ENCODE assay signal across 1 cellular context in genomic region chr10:78774999-78775711, GRCh38.
TF ChIP-seq lines count a peak whose summit lies in the region.

No MANE protein-coding gene starts in this region.

TF ChIP-seq in HepG2, 621 proteins besides CTCF, POLR2A, EP300 and RAD21 (continued from another document and continues in another):
- TF ChIP-seq ZNF407 (CRISPR knock-in tag; IDR thresholded peaks at IDR 0.05; ENCODE audit: not compliant biosample characterization): peak; percentile 31
- TF ChIP-seq ZFP62 (CRISPR knock-in tag; IDR thresholded peaks at IDR 0.05): no peak
- TF ChIP-seq ZNF772 (CRISPR knock-in tag; IDR thresholded peaks at IDR 0.05): 0 out of 2 replicates have a peak, but pooled peaks have one; percentile 33
- no peak for TF ChIP-seq ZNF737 (CRISPR knock-in tag; IDR thresholded peaks at IDR 0.05; ENCODE audit: borderline replicate concordance)
- TF ChIP-seq FLYWCH1 (CRISPR knock-in tag; IDR thresholded peaks at IDR 0.05): no peak
- TF ChIP-seq HIC2 (CRISPR knock-in tag; IDR thresholded peaks at IDR 0.05; ENCODE audit: low read depth): peak; percentile 94
- no peak for TF ChIP-seq NR0B2 (CRISPR knock-in tag; IDR thresholded peaks at IDR 0.05)
- TF ChIP-seq KDM6A (CRISPR knock-in tag; IDR thresholded peaks at IDR 0.05; ENCODE audit: low read depth): no peak
- peak; percentile 51; the same call in 1 of the 2 replicates for TF ChIP-seq ZBTB7B (CRISPR knock-in tag; IDR thresholded peaks at IDR 0.05)
- TF ChIP-seq KLF16 (CRISPR knock-in tag; IDR thresholded peaks at IDR 0.05): no peak
- no peak for TF ChIP-seq NCOA5 (CRISPR knock-in tag; IDR thresholded peaks at IDR 0.05)
- no peak for TF ChIP-seq DMAP1 (CRISPR knock-in tag; IDR thresholded peaks at IDR 0.05)
- TF ChIP-seq FOXO4 (CRISPR knock-in tag; conservative IDR thresholded peaks at IDR 0.05): no peak
- no peak for TF ChIP-seq TOE1 (CRISPR knock-in tag; IDR thresholded peaks at IDR 0.05)
- TF ChIP-seq SIN3B (IDR thresholded peaks at IDR 0.05; ENCODE audit: low read length): no peak
- TF ChIP-seq CREB1 (IDR thresholded peaks at IDR 0.05): peak; percentile 53; the same call in 1 of the 2 replicates
- no peak; the same call in 1 of the 2 replicates for TF ChIP-seq CREB1 (CRISPR knock-in tag; IDR thresholded peaks at IDR 0.05)
- TF ChIP-seq ZSCAN21 (CRISPR knock-in tag; IDR thresholded peaks at IDR 0.05; ENCODE audit: borderline replicate concordance): no peak
- no peak for TF ChIP-seq ATAD3A (CRISPR knock-in tag; IDR thresholded peaks at IDR 0.05)
- peak; percentile 84; the same call in 1 of the 2 replicates for TF ChIP-seq ZBTB37 (CRISPR knock-in tag; IDR thresholded peaks at IDR 0.05)
- no peak for TF ChIP-seq NFE2L1 (CRISPR knock-in tag; IDR thresholded peaks at IDR 0.05; ENCODE audit: borderline replicate concordance)
- TF ChIP-seq ARID3A (IDR thresholded peaks at IDR 0.05; ENCODE audit: low read depth, low read length): no peak
- TF ChIP-seq ZNF773 (CRISPR knock-in tag; IDR thresholded peaks at IDR 0.05; ENCODE audit: borderline replicate concordance): no peak
- no peak for TF ChIP-seq ZNF792 (CRISPR knock-in tag; IDR thresholded peaks at IDR 0.05)
- TF ChIP-seq ZNF691 (CRISPR knock-in tag; IDR thresholded peaks at IDR 0.05; ENCODE audit: borderline replicate concordance, low read depth): no peak
- no peak for TF ChIP-seq ZBTB14 (CRISPR knock-in tag; IDR thresholded peaks at IDR 0.05)
- TF ChIP-seq ZNF777 (CRISPR knock-in tag; IDR thresholded peaks at IDR 0.05): no peak
- no peak for TF ChIP-seq MYNN (CRISPR knock-in tag; IDR thresholded peaks at IDR 0.05; ENCODE audit: low read depth)
- no peak for TF ChIP-seq NFE2 (CRISPR knock-in tag; IDR thresholded peaks at IDR 0.05)
- TF ChIP-seq STAG1 (CRISPR knock-in tag; IDR thresholded peaks at IDR 0.05): peak; percentile 34
- TF ChIP-seq USF2 (IDR thresholded peaks at IDR 0.05; ENCODE audit: low read depth, low read length): no peak
- TF ChIP-seq USF2 (CRISPR knock-in tag; IDR thresholded peaks at IDR 0.05; ENCODE audit: borderline replicate concordance): no peak; the same call in 1 of the 2 replicates
- no peak for TF ChIP-seq FOXA3 (CRISPR knock-in tag; IDR thresholded peaks at IDR 0.05)
- TF ChIP-seq GFI1 (CRISPR knock-in tag; IDR thresholded peaks at IDR 0.05; ENCODE audit: borderline replicate concordance): no peak
- TF ChIP-seq ZNF720 (CRISPR knock-in tag; IDR thresholded peaks at IDR 0.05): no peak
- TF ChIP-seq ESRRA (CRISPR knock-in tag; IDR thresholded peaks at IDR 0.05; ENCODE audit: low read depth): peak; percentile 91
- TF ChIP-seq RFXAP (CRISPR knock-in tag; IDR thresholded peaks at IDR 0.05; ENCODE audit: borderline replicate concordance): no peak
- no peak for TF ChIP-seq ZNF629 (CRISPR knock-in tag; conservative IDR thresholded peaks at IDR 0.05)
- TF ChIP-seq NCOA2 (CRISPR knock-in tag; IDR thresholded peaks at IDR 0.05): no peak
- TF ChIP-seq THYN1 (CRISPR knock-in tag; IDR thresholded peaks at IDR 0.05; ENCODE audit: borderline replicate concordance, low read depth): no peak
- TF ChIP-seq BHLHE40 (IDR thresholded peaks at IDR 0.05; ENCODE audit: low read length): no peak
- no peak for TF ChIP-seq SAFB2 (CRISPR knock-in tag; IDR thresholded peaks at IDR 0.05; ENCODE audit: borderline replicate concordance, low read depth)
